In genomic region chr3:46959169-46959515, GRCh38 we compare ENCODE assay signal across 9 cellular contexts. TPM values are rescaled to one million over a fixed set of nuclear protein-coding genes. Genes with fewer than 3 reads are reported as not detected.
DNase-seq lines count a peak whose midpoint lies in the region; ATAC-seq and TF ChIP-seq lines count a peak whose summit lies in the region.
"Had no signal": no experiment of that assay in that cellular context is flagged by ENCODE, and none has a peak within 500 bp of the region (broad histone marks: within the 10 kb centered on the region; RNA-seq: fewer than 3 reads in every experiment).

No MANE protein-coding gene starts in this region.

- no peak for TF ChIP-seq POLR2A in stomach (IDR thresholded peaks at IDR 0.05)

- H3K27ac ChIP-seq in lung (ENCODE audit: low read depth in 1 of 2, low read length in 1 of 2), result peak overlapping the region; percentile 76 to 87
- peak overlapping the region in 4 of 5 donors; percentile 57 to 80 (median 68) for H3K27ac ChIP-seq in stomach

- no peak for TF ChIP-seq EP300 in stomach (IDR thresholded peaks at IDR 0.05)

- peaks cover 0 to 2% of the 10 kb centered on the region in 2 donors for H3K36me3 ChIP-seq in lung (ENCODE audit: control insufficient read depth in 2 of 2, insufficient read depth in 2 of 2, low read length in 2 of 2)
- peaks cover 0 to 4% (median 0%) of the 10 kb centered on the region in 4 donors for H3K36me3 ChIP-seq in stomach

- peak; percentile 86 to 90 for ATAC-seq in activated naive CD4-positive, alpha-beta T cell treated with anti-CD3 and anti-CD28 coated beads, Interleukin-2, amount 50 U/mL, for 72 hours
- no peak for ATAC-seq in lung (ENCODE audit: insufficient read depth, low FRiP score)

- WGBS in lung, 2 donors, result 57 to 75% methylated on average over 6 of the region's 6 CpGs
- 74 to 84% (median 81%) methylated on average over 6 of the region's 6 CpGs for WGBS in stomach, 5 donors

- intact Hi-C loops in stomach (cut with DNase I; ENCODE audit: low total_unique reads), result no loop called here

- peak; percentile 21 for DNase-seq in NK-92 treated with Interleukin-12 subunit alpha and Interleukin-12 subunit beta, amount 100 ng/mL, for 24 hours (lab: John Stamatoyannopoulos, UW)
- DNase-seq in NK-92 (lab: John Stamatoyannopoulos, UW; ENCODE audit: unreplicated experiment), result no peak
- peak in 1 of 2 donors; percentile 68 for DNase-seq in activated naive CD4-positive, alpha-beta T cell treated with anti-CD3 and anti-CD28 coated beads, Interleukin-2, amount 50 U/mL, for 72 hours (ENCODE audit: low spot score in 2 of 2)
- DNase-seq in lung (ENCODE audit: low spot score), result no peak
- DNase-seq in stomach, result no peak
- no peak for DNase-seq in DMS153 treated with DMSO at 0.1 percent for 48 hours (lab: John Stamatoyannopoulos, UW; ENCODE audit: unreplicated experiment)
- no peak for DNase-seq in HuH-7.5 (ENCODE audit: low spot score)
- no peak for DNase-seq in NCI-H510A (lab: John Stamatoyannopoulos, UW)
- DNase-seq: 8988T had no signal

- H3K9me3 Mint-ChIP-seq in activated naive CD4-positive, alpha-beta T cell treated with anti-CD3 and anti-CD28 coated beads, Interleukin-2, amount 50 U/mL, for 72 hours, result no peaks in the 10 kb centered on the region

- H3K9me3 ChIP-seq in lung (ENCODE audit: control insufficient read depth in 2 of 2, insufficient read depth in 1 of 2, low read length in 1 of 2), result no peaks in the 10 kb centered on the region
- no peaks in the 10 kb centered on the region for H3K9me3 ChIP-seq in stomach

- no peak for TF ChIP-seq CTCF in lung (IDR thresholded peaks at IDR 0.05; ENCODE audit: control extremely low read depth, extremely low read depth)
- no peak for TF ChIP-seq CTCF in stomach (IDR thresholded peaks at IDR 0.05)

- H3K4me3 ChIP-seq in lung, result no peak overlapping the region
- H3K4me3 ChIP-seq in stomach, result no peak overlapping the region

- H3K4me1 ChIP-seq in lung (ENCODE audit: control insufficient read depth in 2 of 2, insufficient read depth in 2 of 2, low read length in 2 of 2) (peaks cover 32 to 41% of the 10 kb centered on the region in 2 donors), stomach (peaks cover 67 to 80% (median 76%) of the 10 kb centered on the region in 4 donors)

- H3K27ac Mint-ChIP-seq in activated naive CD4-positive, alpha-beta T cell treated with anti-CD3 and anti-CD28 coated beads, Interleukin-2, amount 50 U/mL, for 72 hours, result peak overlapping the region; percentile 89 to 93

- peaks cover 4 to 13% of the 10 kb centered on the region in 2 donors for H3K36me3 Mint-ChIP-seq in activated naive CD4-positive, alpha-beta T cell treated with anti-CD3 and anti-CD28 coated beads, Interleukin-2, amount 50 U/mL, for 72 hours

- no peaks in the 10 kb centered on the region for H3K27me3 ChIP-seq in lung (ENCODE audit: control insufficient read depth, insufficient read depth)
- no peaks in the 10 kb centered on the region for H3K27me3 ChIP-seq in stomach

RNA-seq across cellular contexts. Expression of gene CCDC12, which starts 17.4 kb away (rescaled TPM):
- total RNA-seq in activated naive CD4-positive, alpha-beta T cell treated with anti-CD3 and anti-CD28 coated beads, Interleukin-2, amount 50 U/mL, for 72 hours, result 10 to 100 TPM; 49.3 to 55.2 TPM
- total RNA-seq in lung, result 10 to 100 TPM; 34.2 to 64.9 TPM
- polyA plus RNA-seq in lung, result 100 to 1,000 TPM in 1 of 2 donors, 10 to 100 TPM in 1; 75.2 to 129 TPM
- 10 to 100 TPM in 4 of 5 donors, 1 to 10 TPM in 1; 2.9 to 55.3 (median 38.4) TPM for total RNA-seq in stomach
- polyA plus RNA-seq in stomach, result 10 to 100 TPM; 84.2 to 88.7 (median 84.5) TPM

RNA-seq across cellular contexts. Expression of gene NBEAL2, which starts 20.3 kb away (rescaled TPM):
- total RNA-seq in activated naive CD4-positive, alpha-beta T cell treated with anti-CD3 and anti-CD28 coated beads, Interleukin-2, amount 50 U/mL, for 72 hours, result 100 to 1,000 TPM in 1 of 2 donors, 10 to 100 TPM in 1; 75.7 to 122 TPM
- 100 to 1,000 TPM in 1 of 2 donors, 10 to 100 TPM in 1; 64.4 to 167 TPM for total RNA-seq in lung
- polyA plus RNA-seq in lung, result 100 to 1,000 TPM; 105 to 191 TPM
- 100 to 1,000 TPM in 4 of 5 donors, 10 to 100 TPM in 1; 50.9 to 653 (median 247) TPM for total RNA-seq in stomach
- polyA plus RNA-seq in stomach, result 100 to 1,000 TPM in 1 of 3 donors, 10 to 100 TPM in 2; 35.0 to 193 (median 49.2) TPM
